8 cellular contexts compared by ENCODE assay signal in the genomic region with DNA sequence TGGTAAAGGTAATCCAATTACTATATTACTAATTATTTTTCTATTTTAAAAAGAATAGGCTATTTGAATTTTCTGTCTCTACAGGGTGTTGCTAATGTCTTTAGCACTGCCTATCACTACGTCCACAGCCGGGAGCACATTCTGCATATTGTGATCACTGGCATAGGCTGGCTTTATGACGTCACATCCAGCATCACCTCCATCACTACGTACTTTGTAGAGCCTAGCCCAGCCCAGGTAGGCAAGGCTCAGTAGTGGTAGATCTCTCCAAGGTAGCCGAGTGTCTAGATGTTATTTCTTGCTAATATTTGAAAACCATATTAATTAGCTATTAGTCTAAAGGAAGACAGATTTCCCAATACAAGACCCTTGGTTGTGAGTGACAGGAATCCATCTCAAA.
"Had no signal": no experiment of that assay in that cellular context is flagged by ENCODE, and none has a peak within 500 bp of the region (broad histone marks: within the 10 kb centered on the region; RNA-seq: fewer than 3 reads in every experiment).

No MANE protein-coding gene starts in this region.

- ATAC-seq: GM12878 had no signal

- H3K4me3 ChIP-seq: GM12878 had no signal

- FAIRE-seq: G401.6, GM12878, GM12891, GM12892, GM18507, GM19239 had no signal

- DNase-seq: GDM1, GF-D8 had no signal
